1 cellular context compared by ENCODE assay signal in genomic region chr19:17841371-17841809, GRCh38.
TF ChIP-seq lines count a peak whose summit lies in the region.

No MANE protein-coding gene starts in this region.

TF ChIP-seq in K562, 482 proteins besides CTCF, POLR2A, EP300 and RAD21:
- TF ChIP-seq ZNF589 (CRISPR knock-in tag; IDR thresholded peaks at IDR 0.05; ENCODE audit: low read depth), result no peak
- TF ChIP-seq MTA3 (IDR thresholded peaks at IDR 0.05; ENCODE audit: borderline replicate concordance), result 0 out of 2 replicates have a peak, but pooled peaks have one; percentile 56
- TF ChIP-seq ETV1 (tag; conservative IDR thresholded peaks at IDR 0.05; ENCODE audit: low read depth), result peak; percentile 17; the same call in 1 of the 2 replicates
- TF ChIP-seq SAP30 (IDR thresholded peaks at IDR 0.05; ENCODE audit: borderline replicate concordance, insufficient read depth, low read depth, low read length, poor library complexity, severe bottlenecking), result peak; percentile 55
- TF ChIP-seq SPI1 (IDR thresholded peaks at IDR 0.05; ENCODE audit: borderline replicate concordance, low read depth, low read length), result 0 out of 2 replicates have a peak, but pooled peaks have one; percentile 7
- peak; percentile 56; the same call in 1 of the 2 replicates for TF ChIP-seq ARID4B (CRISPR knock-in tag; IDR thresholded peaks at IDR 0.05)
- peak; percentile 34; the same call in 1 of the 2 replicates for TF ChIP-seq GABPB1 (CRISPR knock-in tag; IDR thresholded peaks at IDR 0.05)
- TF ChIP-seq RHOXF2B (CRISPR knock-in tag; conservative IDR thresholded peaks at IDR 0.05), result no peak
- 0 out of 2 replicates have a peak, but pooled peaks have one; percentile 8 for TF ChIP-seq ZNF263 (CRISPR knock-in tag; IDR thresholded peaks at IDR 0.05; ENCODE audit: borderline replicate concordance)
- peak; percentile 62 for TF ChIP-seq GABPA (tag; conservative IDR thresholded peaks at IDR 0.05; ENCODE audit: low read depth)
- peak; percentile 61 for TF ChIP-seq TFAP4 (CRISPR knock-in tag; IDR thresholded peaks at IDR 0.05; ENCODE audit: borderline replicate concordance)
- TF ChIP-seq L3MBTL2 (IDR thresholded peaks at IDR 0.05), result peak; percentile 65
- TF ChIP-seq NRF1 (conservative IDR thresholded peaks at IDR 0.05 in 1 of 2, IDR thresholded peaks at IDR 0.05 in 1 of 2), result no peak
- no peak for TF ChIP-seq ZFP91 (CRISPR knock-in tag; IDR thresholded peaks at IDR 0.05)
- TF ChIP-seq E2F6 (IDR thresholded peaks at IDR 0.05; ENCODE audit: borderline replicate concordance in 1 of 2, extremely low read depth in 1 of 2, insufficient read depth in 1 of 2, insufficient read length in 1 of 2, low read depth in 1 of 2, low read length in 1 of 2, poor library complexity in 1 of 2, severe bottlenecking in 1 of 2), result peak; percentile 15 to 25
- 0 out of 6 replicates have a peak, but pooled peaks of 1 of the 3 experiments have one; percentile 9 for TF ChIP-seq ZBTB11 (CRISPR knock-in tag; IDR thresholded peaks at IDR 0.05)
- peak; percentile 96 for TF ChIP-seq ZBTB9 (CRISPR knock-in tag; IDR thresholded peaks at IDR 0.05)
- 0 out of 4 replicates have a peak, but pooled peaks of 1 of the 2 experiments have one; percentile 22 for TF ChIP-seq SIN3A (IDR thresholded peaks at IDR 0.05; ENCODE audit: borderline replicate concordance in 2 of 2, control insufficient read depth in 1 of 2, low read depth in 2 of 2, low read length in 2 of 2)
- TF ChIP-seq ATF1 (CRISPR knock-in tag; IDR thresholded peaks at IDR 0.05), result no peak
- TF ChIP-seq ATF1 (tag; IDR thresholded peaks at IDR 0.05), result peak; percentile 49
- TF ChIP-seq JUN (IDR thresholded peaks at IDR 0.05; ENCODE audit: borderline replicate concordance, low read depth, low read length), result no peak
- TF ChIP-seq JUN (CRISPR knock-in tag; IDR thresholded peaks at IDR 0.05; ENCODE audit: borderline replicate concordance), result 0 out of 2 replicates have a peak, but pooled peaks have one; percentile 13
- TF ChIP-seq SMAD4 (CRISPR knock-in tag; conservative IDR thresholded peaks at IDR 0.05), result 0 out of 2 replicates have a peak, but pooled peaks have one; percentile 32
- TF ChIP-seq STAT6 (CRISPR knock-in tag; IDR thresholded peaks at IDR 0.05), result no peak
